In genomic region chr9:124017064-124017928, GRCh38 we compare ENCODE assay signal across 1 cellular context.
TF ChIP-seq lines count a peak whose summit lies in the region.

No MANE protein-coding gene starts in this region.

TF ChIP-seq in WTC11, 78 proteins besides CTCF, POLR2A, EP300 and RAD21 (continued from another document):
- TF ChIP-seq CREB1 (CRISPR knock-in tag; IDR thresholded peaks at IDR 0.05), result no peak
- no peak for TF ChIP-seq SP1 (CRISPR knock-in tag; conservative IDR thresholded peaks at IDR 0.05)
- TF ChIP-seq ZNF263 (CRISPR knock-in tag; IDR thresholded peaks at IDR 0.05; ENCODE audit: low read depth), result no peak
- TF ChIP-seq ATF6 (CRISPR knock-in tag; IDR thresholded peaks at IDR 0.05), result no peak
- no peak for TF ChIP-seq SMAD3 (CRISPR knock-in tag; IDR thresholded peaks at IDR 0.05; ENCODE audit: borderline replicate concordance)
